In the genomic region with DNA sequence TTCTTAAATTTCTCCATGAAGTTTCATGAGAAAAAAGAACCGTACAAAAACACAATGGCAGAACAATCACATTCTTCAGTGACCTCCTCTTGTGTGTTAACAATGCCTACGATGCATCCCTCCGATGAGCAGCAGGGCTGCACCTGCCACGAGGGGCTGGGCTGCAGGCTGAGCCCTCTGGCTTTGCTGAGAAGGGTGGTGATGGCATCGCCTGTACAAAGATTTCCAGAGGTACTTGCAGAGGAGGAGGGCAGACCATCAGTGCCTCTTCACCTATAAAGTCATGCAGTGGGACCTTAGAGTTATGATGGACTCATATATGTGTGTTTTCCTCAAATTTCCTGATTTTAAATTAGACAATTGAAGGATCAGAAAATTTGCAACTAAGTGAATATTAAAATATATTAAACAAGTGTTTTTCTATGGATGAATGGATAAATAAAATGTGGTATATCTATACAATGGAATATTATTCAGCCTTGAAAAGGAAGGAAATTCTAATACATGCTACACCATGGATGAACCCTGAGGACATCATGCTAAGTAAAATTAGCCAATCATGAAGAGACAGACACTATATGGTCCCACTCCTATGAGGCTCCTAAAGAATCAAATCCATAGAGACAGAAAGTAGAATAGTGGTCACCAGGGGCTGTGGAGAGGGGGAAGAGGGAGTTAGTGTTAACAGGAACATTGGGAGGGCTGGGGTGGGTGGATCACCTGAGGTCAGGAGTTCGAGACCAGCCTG, we compare ENCODE assay signal across 4 cellular contexts.
TF ChIP-seq lines count a peak whose summit lies in the region.

No MANE protein-coding gene starts in this region.

TF ChIP-seq in SK-N-SH treated with all-trans-retinoic acid at 6 μM for 48 hours, 23 proteins besides CTCF, POLR2A, EP300 and RAD21:
- no peak for TF ChIP-seq BACH2 (CRISPR knock-in tag; IDR thresholded peaks at IDR 0.05; ENCODE audit: borderline replicate concordance)
- TF ChIP-seq ZNF8 (CRISPR knock-in tag; IDR thresholded peaks at IDR 0.05), result peak; percentile 99

TF ChIP-seq in SK-N-SH, 30 proteins besides CTCF, POLR2A, EP300 and RAD21:
- TF ChIP-seq MXI1 (IDR thresholded peaks at IDR 0.05; ENCODE audit: low read depth, low read length), result no peak
- TF ChIP-seq, protein P1, sequence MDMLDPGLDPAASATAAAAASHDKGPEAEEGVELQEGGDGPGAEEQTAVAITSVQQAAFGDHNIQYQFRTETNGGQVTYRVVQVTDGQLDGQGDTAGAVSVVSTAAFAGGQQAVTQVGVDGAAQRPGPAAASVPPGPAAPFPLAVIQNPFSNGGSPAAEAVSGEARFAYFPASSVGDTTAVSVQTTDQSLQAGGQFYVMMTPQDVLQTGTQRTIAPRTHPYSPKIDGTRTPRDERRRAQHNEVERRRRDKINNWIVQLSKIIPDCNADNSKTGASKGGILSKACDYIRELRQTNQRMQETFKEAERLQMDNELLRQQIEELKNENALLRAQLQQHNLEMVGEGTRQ (IDR thresholded peaks at IDR 0.05; ENCODE audit: borderline replicate concordance, low read depth, low read length), result no peak
- no peak for TF ChIP-seq RFX5 (IDR thresholded peaks at IDR 0.05; ENCODE audit: low read length)
- TF ChIP-seq, protein P2, sequence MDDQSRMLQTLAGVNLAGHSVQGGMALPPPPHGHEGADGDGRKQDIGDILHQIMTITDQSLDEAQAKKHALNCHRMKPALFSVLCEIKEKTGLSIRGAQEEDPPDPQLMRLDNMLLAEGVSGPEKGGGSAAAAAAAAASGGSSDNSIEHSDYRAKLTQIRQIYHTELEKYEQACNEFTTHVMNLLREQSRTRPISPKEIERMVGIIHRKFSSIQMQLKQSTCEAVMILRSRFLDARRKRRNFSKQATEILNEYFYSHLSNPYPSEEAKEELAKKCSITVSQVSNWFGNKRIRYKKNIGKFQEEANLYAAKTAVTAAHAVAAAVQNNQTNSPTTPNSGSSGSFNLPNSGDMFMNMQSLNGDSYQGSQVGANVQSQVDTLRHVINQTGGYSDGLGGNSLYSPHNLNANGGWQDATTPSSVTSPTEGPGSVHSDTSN (IDR thresholded peaks at IDR 0.05), result no peak
- TF ChIP-seq, protein P3, sequence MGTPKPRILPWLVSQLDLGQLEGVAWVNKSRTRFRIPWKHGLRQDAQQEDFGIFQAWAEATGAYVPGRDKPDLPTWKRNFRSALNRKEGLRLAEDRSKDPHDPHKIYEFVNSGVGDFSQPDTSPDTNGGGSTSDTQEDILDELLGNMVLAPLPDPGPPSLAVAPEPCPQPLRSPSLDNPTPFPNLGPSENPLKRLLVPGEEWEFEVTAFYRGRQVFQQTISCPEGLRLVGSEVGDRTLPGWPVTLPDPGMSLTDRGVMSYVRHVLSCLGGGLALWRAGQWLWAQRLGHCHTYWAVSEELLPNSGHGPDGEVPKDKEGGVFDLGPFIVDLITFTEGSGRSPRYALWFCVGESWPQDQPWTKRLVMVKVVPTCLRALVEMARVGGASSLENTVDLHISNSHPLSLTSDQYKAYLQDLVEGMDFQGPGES (IDR thresholded peaks at IDR 0.05; ENCODE audit: low read depth, low read length), result no peak
- TF ChIP-seq TAF1 (IDR thresholded peaks at IDR 0.05; ENCODE audit: borderline replicate concordance, low read depth, low read length), result no peak
- no peak for TF ChIP-seq ELF1 (IDR thresholded peaks at IDR 0.05)
- TF ChIP-seq TCF12 (IDR thresholded peaks at IDR 0.05), result no peak
- no peak for TF ChIP-seq RXRA (IDR thresholded peaks at IDR 0.05; ENCODE audit: borderline replicate concordance, low read depth)
- TF ChIP-seq YY1 (IDR thresholded peaks at IDR 0.05; ENCODE audit: low read depth), result no peak
- TF ChIP-seq SIN3A (IDR thresholded peaks at IDR 0.05; ENCODE audit: borderline replicate concordance, low read depth, low read length), result no peak
- TF ChIP-seq TEAD4 (IDR thresholded peaks at IDR 0.05; ENCODE audit: borderline replicate concordance, insufficient read depth), result no peak
- no peak for TF ChIP-seq FOXJ3 (CRISPR knock-in tag; IDR thresholded peaks at IDR 0.05)
- TF ChIP-seq SMC3 (IDR thresholded peaks at IDR 0.05; ENCODE audit: low read depth, low read length), result no peak
- no peak for TF ChIP-seq POLR2AphosphoS5 (IDR thresholded peaks at IDR 0.05; ENCODE audit: low read depth, low read length)
- no peak for TF ChIP-seq FOXM1 (IDR thresholded peaks at IDR 0.05; ENCODE audit: low read depth)

TF ChIP-seq in GM23338, 12 proteins besides CTCF, POLR2A, EP300 and RAD21:
- TF ChIP-seq POLR2AphosphoS5 (IDR thresholded peaks at IDR 0.05; ENCODE audit: low read depth), result peak; percentile 65
- TF ChIP-seq CREB1 (CRISPR knock-in tag; IDR thresholded peaks at IDR 0.05; ENCODE audit: low read depth), result no peak

TF ChIP-seq in WTC11, 78 proteins besides CTCF, POLR2A, EP300 and RAD21:
- no peak for TF ChIP-seq RELA (CRISPR knock-in tag; IDR thresholded peaks at IDR 0.05; ENCODE audit: borderline replicate concordance)
- TF ChIP-seq ZNF416 (CRISPR knock-in tag; IDR thresholded peaks at IDR 0.05), result peak; percentile 76; the same call in 1 of the 2 replicates
- TF ChIP-seq, protein P4, sequence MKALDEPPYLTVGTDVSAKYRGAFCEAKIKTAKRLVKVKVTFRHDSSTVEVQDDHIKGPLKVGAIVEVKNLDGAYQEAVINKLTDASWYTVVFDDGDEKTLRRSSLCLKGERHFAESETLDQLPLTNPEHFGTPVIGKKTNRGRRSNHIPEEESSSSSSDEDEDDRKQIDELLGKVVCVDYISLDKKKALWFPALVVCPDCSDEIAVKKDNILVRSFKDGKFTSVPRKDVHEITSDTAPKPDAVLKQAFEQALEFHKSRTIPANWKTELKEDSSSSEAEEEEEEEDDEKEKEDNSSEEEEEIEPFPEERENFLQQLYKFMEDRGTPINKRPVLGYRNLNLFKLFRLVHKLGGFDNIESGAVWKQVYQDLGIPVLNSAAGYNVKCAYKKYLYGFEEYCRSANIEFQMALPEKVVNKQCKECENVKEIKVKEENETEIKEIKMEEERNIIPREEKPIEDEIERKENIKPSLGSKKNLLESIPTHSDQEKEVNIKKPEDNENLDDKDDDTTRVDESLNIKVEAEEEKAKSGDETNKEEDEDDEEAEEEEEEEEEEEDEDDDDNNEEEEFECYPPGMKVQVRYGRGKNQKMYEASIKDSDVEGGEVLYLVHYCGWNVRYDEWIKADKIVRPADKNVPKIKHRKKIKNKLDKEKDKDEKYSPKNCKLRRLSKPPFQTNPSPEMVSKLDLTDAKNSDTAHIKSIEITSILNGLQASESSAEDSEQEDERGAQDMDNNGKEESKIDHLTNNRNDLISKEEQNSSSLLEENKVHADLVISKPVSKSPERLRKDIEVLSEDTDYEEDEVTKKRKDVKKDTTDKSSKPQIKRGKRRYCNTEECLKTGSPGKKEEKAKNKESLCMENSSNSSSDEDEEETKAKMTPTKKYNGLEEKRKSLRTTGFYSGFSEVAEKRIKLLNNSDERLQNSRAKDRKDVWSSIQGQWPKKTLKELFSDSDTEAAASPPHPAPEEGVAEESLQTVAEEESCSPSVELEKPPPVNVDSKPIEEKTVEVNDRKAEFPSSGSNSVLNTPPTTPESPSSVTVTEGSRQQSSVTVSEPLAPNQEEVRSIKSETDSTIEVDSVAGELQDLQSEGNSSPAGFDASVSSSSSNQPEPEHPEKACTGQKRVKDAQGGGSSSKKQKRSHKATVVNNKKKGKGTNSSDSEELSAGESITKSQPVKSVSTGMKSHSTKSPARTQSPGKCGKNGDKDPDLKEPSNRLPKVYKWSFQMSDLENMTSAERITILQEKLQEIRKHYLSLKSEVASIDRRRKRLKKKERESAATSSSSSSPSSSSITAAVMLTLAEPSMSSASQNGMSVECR (CRISPR knock-in tag; IDR thresholded peaks at IDR 0.05; ENCODE audit: borderline replicate concordance), result no peak
- TF ChIP-seq GTF2I (CRISPR knock-in tag; conservative IDR thresholded peaks at IDR 0.05), result 0 out of 2 replicates have a peak, but pooled peaks have one; percentile 34
- TF ChIP-seq, protein P5, sequence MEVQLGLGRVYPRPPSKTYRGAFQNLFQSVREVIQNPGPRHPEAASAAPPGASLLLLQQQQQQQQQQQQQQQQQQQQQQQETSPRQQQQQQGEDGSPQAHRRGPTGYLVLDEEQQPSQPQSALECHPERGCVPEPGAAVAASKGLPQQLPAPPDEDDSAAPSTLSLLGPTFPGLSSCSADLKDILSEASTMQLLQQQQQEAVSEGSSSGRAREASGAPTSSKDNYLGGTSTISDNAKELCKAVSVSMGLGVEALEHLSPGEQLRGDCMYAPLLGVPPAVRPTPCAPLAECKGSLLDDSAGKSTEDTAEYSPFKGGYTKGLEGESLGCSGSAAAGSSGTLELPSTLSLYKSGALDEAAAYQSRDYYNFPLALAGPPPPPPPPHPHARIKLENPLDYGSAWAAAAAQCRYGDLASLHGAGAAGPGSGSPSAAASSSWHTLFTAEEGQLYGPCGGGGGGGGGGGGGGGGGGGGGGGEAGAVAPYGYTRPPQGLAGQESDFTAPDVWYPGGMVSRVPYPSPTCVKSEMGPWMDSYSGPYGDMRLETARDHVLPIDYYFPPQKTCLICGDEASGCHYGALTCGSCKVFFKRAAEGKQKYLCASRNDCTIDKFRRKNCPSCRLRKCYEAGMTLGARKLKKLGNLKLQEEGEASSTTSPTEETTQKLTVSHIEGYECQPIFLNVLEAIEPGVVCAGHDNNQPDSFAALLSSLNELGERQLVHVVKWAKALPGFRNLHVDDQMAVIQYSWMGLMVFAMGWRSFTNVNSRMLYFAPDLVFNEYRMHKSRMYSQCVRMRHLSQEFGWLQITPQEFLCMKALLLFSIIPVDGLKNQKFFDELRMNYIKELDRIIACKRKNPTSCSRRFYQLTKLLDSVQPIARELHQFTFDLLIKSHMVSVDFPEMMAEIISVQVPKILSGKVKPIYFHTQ (CRISPR knock-in tag; IDR thresholded peaks at IDR 0.05), result peak; percentile 71; the same call in 1 of the 2 replicates
- TF ChIP-seq NFATC4 (CRISPR knock-in tag; IDR thresholded peaks at IDR 0.05), result peak; percentile 51; the same call in 1 of the 2 replicates
- TF ChIP-seq ZNF138 (CRISPR knock-in tag; conservative IDR thresholded peaks at IDR 0.05), result 0 out of 2 replicates have a peak, but pooled peaks have one; percentile 17
- TF ChIP-seq OVOL2 (CRISPR knock-in tag; IDR thresholded peaks at IDR 0.05; ENCODE audit: borderline replicate concordance), result no peak
- TF ChIP-seq, protein P6, sequence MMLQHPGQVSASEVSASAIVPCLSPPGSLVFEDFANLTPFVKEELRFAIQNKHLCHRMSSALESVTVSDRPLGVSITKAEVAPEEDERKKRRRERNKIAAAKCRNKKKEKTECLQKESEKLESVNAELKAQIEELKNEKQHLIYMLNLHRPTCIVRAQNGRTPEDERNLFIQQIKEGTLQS (CRISPR knock-in tag; conservative IDR thresholded peaks at IDR 0.05), result no peak
- no peak for TF ChIP-seq ZBTB21 (CRISPR knock-in tag; IDR thresholded peaks at IDR 0.05; ENCODE audit: borderline replicate concordance)
- peak; percentile 11 for TF ChIP-seq EMX1 (CRISPR knock-in tag; IDR thresholded peaks at IDR 0.05)
- no peak for TF ChIP-seq GABPB1 (CRISPR knock-in tag; IDR thresholded peaks at IDR 0.05)
- TF ChIP-seq, protein P7, sequence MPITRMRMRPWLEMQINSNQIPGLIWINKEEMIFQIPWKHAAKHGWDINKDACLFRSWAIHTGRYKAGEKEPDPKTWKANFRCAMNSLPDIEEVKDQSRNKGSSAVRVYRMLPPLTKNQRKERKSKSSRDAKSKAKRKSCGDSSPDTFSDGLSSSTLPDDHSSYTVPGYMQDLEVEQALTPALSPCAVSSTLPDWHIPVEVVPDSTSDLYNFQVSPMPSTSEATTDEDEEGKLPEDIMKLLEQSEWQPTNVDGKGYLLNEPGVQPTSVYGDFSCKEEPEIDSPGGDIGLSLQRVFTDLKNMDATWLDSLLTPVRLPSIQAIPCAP (CRISPR knock-in tag; IDR thresholded peaks at IDR 0.05), result no peak
- peak; percentile 66; the same call in 1 of the 2 replicates for TF ChIP-seq ZNF671 (CRISPR knock-in tag; IDR thresholded peaks at IDR 0.05)
- no peak for TF ChIP-seq ZNF121 (CRISPR knock-in tag; IDR thresholded peaks at IDR 0.05)
- no peak for TF ChIP-seq ZNF219 (CRISPR knock-in tag; IDR thresholded peaks at IDR 0.05; ENCODE audit: borderline replicate concordance)
- no peak for TF ChIP-seq KAT7 (CRISPR knock-in tag; IDR thresholded peaks at IDR 0.05; ENCODE audit: borderline replicate concordance)
- no peak for TF ChIP-seq ZNF232 (CRISPR knock-in tag; IDR thresholded peaks at IDR 0.05)
